ENCODE assay signal across 8 cellular contexts in the genomic region with DNA sequence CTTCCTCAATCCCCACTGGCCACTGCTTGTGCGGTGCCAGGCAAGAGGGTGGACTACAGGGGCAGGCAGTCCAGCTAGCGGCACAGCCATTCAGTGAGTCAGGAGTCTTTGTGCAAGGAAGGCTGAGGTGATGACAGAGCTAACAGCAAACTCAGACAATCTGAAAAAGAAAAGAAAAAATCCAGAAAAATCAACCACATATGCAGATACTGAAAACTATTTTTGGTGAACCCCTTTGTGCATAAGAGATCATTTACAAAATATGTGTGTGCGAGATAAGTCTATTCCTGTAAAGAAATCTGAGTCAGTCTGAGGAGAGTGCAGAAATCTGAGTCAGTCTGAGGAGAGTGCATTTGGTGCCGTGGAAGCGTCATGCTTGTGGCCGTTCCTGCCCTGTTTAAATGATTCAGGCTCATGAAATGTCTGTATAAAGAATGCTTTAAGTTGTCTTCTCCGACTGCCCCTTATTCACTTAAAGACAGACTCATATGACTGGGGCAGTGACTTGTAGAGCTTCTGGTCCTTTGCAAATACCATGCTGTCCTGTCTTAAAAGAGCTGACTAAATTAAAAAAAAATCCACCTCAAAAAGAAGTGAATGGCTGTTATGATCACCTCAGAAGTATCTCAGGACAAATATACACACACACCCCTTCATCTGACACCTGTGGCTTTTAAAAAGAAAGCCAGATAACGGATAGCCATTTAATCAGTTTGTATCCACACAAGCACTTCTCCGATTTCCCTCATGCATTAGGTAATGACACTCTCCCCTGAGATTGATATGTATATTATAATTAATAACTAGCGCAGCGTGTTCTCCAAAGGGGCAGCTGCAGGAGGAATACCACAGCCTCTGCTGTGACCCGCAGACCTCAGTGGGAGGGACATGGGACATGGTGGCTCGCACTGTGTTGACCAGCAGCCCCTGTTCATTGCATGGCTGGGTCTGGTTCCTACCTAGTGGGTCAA. TPM values are rescaled to one million over a fixed set of nuclear protein-coding genes. Genes with fewer than 3 reads are reported as not detected.
A peak's percentile ranks its signal among the peaks of the same experiment; 100 is the strongest.
DNase-seq lines count a peak whose midpoint lies in the region; ATAC-seq and TF ChIP-seq lines count a peak whose summit lies in the region.

No MANE protein-coding gene starts in this region.

- H3K4me3 ChIP-seq in fibroblast of pulmonary artery (replicated peaks; ENCODE audit: low read depth, low read length), result peak overlapping the region; percentile 26

- no peak for TF ChIP-seq POLR2A in erythroblast (IDR thresholded peaks at IDR 0.05; ENCODE audit: low read length)
- no peak for TF ChIP-seq POLR2A in GM18505 (IDR thresholded peaks at IDR 0.05; ENCODE audit: borderline replicate concordance, extremely low read depth, insufficient read depth, insufficient read length)

- no peak for ATAC-seq in HG02623 (IDR thresholded peaks at IDR 0.05; ENCODE audit: unreplicated experiment)
- no peak for ATAC-seq in GM18505 (IDR thresholded peaks at IDR 0.05; ENCODE audit: unreplicated experiment)

- no peak for TF ChIP-seq CTCF in fibroblast of pulmonary artery (IDR thresholded peaks at IDR 0.05; ENCODE audit: low read length, missing control alignments)

- peak; percentile 91 for DNase-seq in GM04504 (ENCODE audit: low read depth)
- DNase-seq in RPMI8226, result peak; percentile 57
- DNase-seq in fibroblast of pulmonary artery (ENCODE audit: low read depth), result peak; percentile 97
- peak; percentile 74 for DNase-seq in pulmonary artery endothelial cell (ENCODE audit: low read depth, low spot score)
- DNase-seq in erythroblast (lab: John Stamatoyannopoulos, UW), result no peak
- DNase-seq in iPS-NIHi11 (ENCODE audit: low spot score), result no peak

RNA-seq across cellular contexts. Expression of gene TRIO, which starts 47.3 kb away (rescaled TPM):
- 144 and 194 TPM in 2 replicates for total RNA-seq in pulmonary artery endothelial cell

Comparison
In these comparisons a context has a peak if more than half of its experiments do, and no peak if none do; other contexts are left out.
1. DNase-seq: peak in GM04504 (single experiment), RPMI8226 (single experiment), fibroblast of pulmonary artery (single experiment) and pulmonary artery endothelial cell (single experiment); none in erythroblast (0 of 2) and iPS-NIHi11 (single experiment).